ENCODE assay signal across 34 cellular contexts in the genomic region with DNA sequence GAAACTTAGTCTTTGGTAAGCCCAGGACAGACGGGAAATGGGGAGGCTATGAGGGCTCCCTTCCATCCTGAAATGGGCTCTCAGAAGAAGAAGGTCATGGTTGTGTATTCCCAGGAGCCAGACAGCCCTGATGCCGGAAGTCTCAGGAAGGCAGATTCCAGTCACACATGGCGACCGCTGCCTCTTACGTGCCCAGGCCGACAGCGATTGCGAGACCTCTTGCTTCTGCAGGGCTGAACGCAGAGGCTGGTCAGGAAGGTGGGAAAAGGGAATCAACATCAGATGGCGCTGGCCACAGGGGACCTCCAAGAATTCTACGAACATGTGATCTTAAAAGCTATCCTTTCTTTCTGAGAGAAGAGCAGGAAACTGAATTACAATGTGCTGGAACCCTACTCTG. TPM values are rescaled to one million over a fixed set of nuclear protein-coding genes. Genes with fewer than 3 reads are reported as not detected.
"Had no signal": no experiment of that assay in that cellular context is flagged by ENCODE, and none has a peak within 500 bp of the region (broad histone marks: within the 10 kb centered on the region; RNA-seq: fewer than 3 reads in every experiment).

No MANE protein-coding gene starts in this region.

- H3K36me3 ChIP-seq: ascending aorta, cardiac muscle cell had no signal

- H3K36me3 Mint-ChIP-seq: activated CD4-positive, alpha-beta memory T cell treated with anti-CD3 and anti-CD28 coated beads for 36 hours; activated naive CD4-positive, alpha-beta T cell treated with anti-CD3 and anti-CD28 coated beads, Interleukin-2, amount 10 ng/mL, durations not matched to agents 7 days and 5 days; activated naive CD4-positive, alpha-beta T cell treated with anti-CD3 and anti-CD28 coated beads, Interleukin-2, amount 50 U/mL, for 24 hours; activated naive CD8-positive, alpha-beta T cell; activated naive CD8-positive, alpha-beta T cell treated with anti-CD3 and anti-CD28 coated beads, Interleukin-2, amount 10 ng/mL, durations not matched to agents 7 days and 5 days; brain had no signal

- H3K27me3 ChIP-seq: ascending aorta, cardiac muscle cell had no signal

- DNase-seq: activated B cell treated with CpG ODN at 0.5 μM for 24 hours; activated CD4-positive, alpha-beta memory T cell treated with anti-CD3 and anti-CD28 coated beads for 36 hours; activated CD4-positive, alpha-beta T cell treated with anti-CD3 and anti-CD28 coated beads for 4 hours; activated CD4-positive, alpha-beta T cell treated with anti-CD3 and anti-CD28 coated beads, Interleukin-2, amount 10 ng/mL, durations not matched to agents 24 days and 14 days; activated CD4-positive, alpha-beta T cell treated with anti-CD3 and anti-CD28 coated beads, Interleukin-2, amount 50 U/mL, for 1 hour; activated CD4-positive, alpha-beta T cell treated with anti-CD3 and anti-CD28 coated beads, Interleukin-2, amount 50 U/mL, for 4 hours; activated CD4-positive, CD25-positive, alpha-beta regulatory T cell treated with anti-CD3 and anti-CD28 coated beads, Interleukin-2, amount 50 U/mL, for 72 hours; activated CD8-positive, alpha-beta memory T cell treated with anti-CD3 and anti-CD28 coated beads, Interleukin-2, amount 50 U/mL, for 4 hours; activated CD8-positive, alpha-beta T cell treated with anti-CD3 and anti-CD28 coated beads for 36 hours; activated effector memory CD4-positive, alpha-beta T cell treated with Interleukin-2 at 50 U/mL for 16 hours; activated gamma-delta T cell; activated naive CD4-positive, alpha-beta T cell treated with anti-CD3 and anti-CD28 coated beads, Interleukin-2, amount 10 ng/mL, durations not matched to agents 7 days and 5 days; activated naive CD4-positive, alpha-beta T cell treated with Interleukin-2 at 50 U/mL for 16 hours; activated naive CD8-positive, alpha-beta T cell treated with anti-CD3 and anti-CD28 coated beads, Interleukin-2, amount 10 ng/mL, durations not matched to agents 7 days and 5 days; activated naive CD8-positive, alpha-beta T cell treated with anti-CD3 and anti-CD28 coated beads, Interleukin-2, amount 50 U/mL, for 24 hours; activated T-cell treated with anti-CD3 and anti-CD28 coated beads, Interleukin-2, amount 50 U/mL, for 24 hours; activated T-cell treated with anti-CD3 and anti-CD28 coated beads, Interleukin-2, amount 50 U/mL, for 48 hours; amygdala; anterior cingulate cortex; caudate nucleus; T-helper 1 cell; T-helper 2 cell; T-helper 9 cell had no signal

- H3K4me3 ChIP-seq: ascending aorta, cardiac muscle cell had no signal

- H3K27me3 Mint-ChIP-seq: activated naive CD4-positive, alpha-beta T cell treated with anti-CD3 and anti-CD28 coated beads, Interleukin-2, amount 50 U/mL, for 24 hours had no signal

- H3K4me1 ChIP-seq: ascending aorta had no signal

- H3K9me3 Mint-ChIP-seq: activated CD4-positive, alpha-beta T cell treated with anti-CD3 and anti-CD28 coated beads, Interleukin-2, amount 10 ng/mL, durations not matched to agents 24 days and 14 days; activated CD8-positive, alpha-beta T cell treated with anti-CD3 and anti-CD28 coated beads for 36 hours; activated naive CD4-positive, alpha-beta T cell treated with anti-CD3 and anti-CD28 coated beads, Interleukin-2, amount 10 ng/mL, durations not matched to agents 7 days and 5 days; activated naive CD4-positive, alpha-beta T cell treated with anti-CD3 and anti-CD28 coated beads, Interleukin-2, amount 50 U/mL, for 24 hours; activated naive CD8-positive, alpha-beta T cell treated with anti-CD3 and anti-CD28 coated beads, Interleukin-2, amount 10 ng/mL, durations not matched to agents 7 days and 5 days; activated naive CD8-positive, alpha-beta T cell treated with anti-CD3 and anti-CD28 coated beads, Interleukin-2, amount 50 U/mL, for 24 hours; activated T-helper 2 cell treated with anti-CD3 and anti-CD28 coated beads, Interferon-gamma antibody, Interleukin-2, Interleukin-4, amounts not matched to agents 10 μg/mL and 5 μg/mL and 100 μg/mL, durations not matched to agents 14 hours and 24 hours and 36 hours; central memory CD8-positive, alpha-beta T cell; T-helper 1 cell treated with Interleukin-12 subunit alpha and Interleukin-12 subunit beta and Interleukin-4 antibody, amounts not matched to agents 30 μg/mL and 1 μg/mL, for 36 hours; T-helper 2 cell treated with Interferon-gamma antibody and Interleukin-4, amounts not matched to agents 5 μg/mL and 100 μg/mL, for 36 hours had no signal

- H3K27ac Mint-ChIP-seq: activated B cell treated with CpG ODN at 0.5 μM for 24 hours; activated CD4-positive, alpha-beta memory T cell treated with anti-CD3 and anti-CD28 coated beads for 36 hours; activated CD4-positive, alpha-beta T cell treated with anti-CD3 and anti-CD28 coated beads, Interleukin-2, amount 10 ng/mL, durations not matched to agents 24 days and 14 days; activated CD8-positive, alpha-beta T cell treated with anti-CD3 and anti-CD28 coated beads for 36 hours; activated naive CD4-positive, alpha-beta T cell treated with anti-CD3 and anti-CD28 coated beads, Interleukin-2, amount 10 ng/mL, durations not matched to agents 7 days and 5 days; activated naive CD4-positive, alpha-beta T cell treated with anti-CD3 and anti-CD28 coated beads, Interleukin-2, amount 50 U/mL, for 24 hours; activated naive CD8-positive, alpha-beta T cell; activated naive CD8-positive, alpha-beta T cell treated with anti-CD3 and anti-CD28 coated beads, Interleukin-2, amount 10 ng/mL, durations not matched to agents 7 days and 5 days; activated naive CD8-positive, alpha-beta T cell treated with anti-CD3 and anti-CD28 coated beads, Interleukin-2, amount 50 U/mL, for 24 hours; activated T-cell treated with anti-CD3 and anti-CD28 coated beads, Interleukin-2, amount 50 U/mL, for 24 hours; activated T-helper 2 cell treated with anti-CD3 and anti-CD28 coated beads, Interferon-gamma antibody, Interleukin-2, Interleukin-4, amounts not matched to agents 10 μg/mL and 5 μg/mL and 100 μg/mL, durations not matched to agents 14 hours and 24 hours and 36 hours; brain; T-helper 1 cell treated with Interleukin-12 subunit alpha and Interleukin-12 subunit beta and Interleukin-4 antibody, amounts not matched to agents 30 μg/mL and 1 μg/mL, for 36 hours; T-helper 2 cell treated with Interferon-gamma antibody and Interleukin-4, amounts not matched to agents 5 μg/mL and 100 μg/mL, for 36 hours had no signal

- H3K4me3 Mint-ChIP-seq: activated B cell treated with CpG ODN at 0.5 μM for 24 hours; activated CD4-positive, alpha-beta memory T cell treated with anti-CD3 and anti-CD28 coated beads for 36 hours; activated CD4-positive, alpha-beta T cell treated with anti-CD3 and anti-CD28 coated beads, Interleukin-2, amount 10 ng/mL, durations not matched to agents 24 days and 14 days; activated CD8-positive, alpha-beta T cell treated with anti-CD3 and anti-CD28 coated beads for 36 hours; activated naive CD4-positive, alpha-beta T cell treated with anti-CD3 and anti-CD28 coated beads, Interleukin-2, amount 10 ng/mL, durations not matched to agents 7 days and 5 days; activated naive CD4-positive, alpha-beta T cell treated with anti-CD3 and anti-CD28 coated beads, Interleukin-2, amount 50 U/mL, for 24 hours; activated naive CD8-positive, alpha-beta T cell; activated naive CD8-positive, alpha-beta T cell treated with anti-CD3 and anti-CD28 coated beads, Interleukin-2, amount 10 ng/mL, durations not matched to agents 7 days and 5 days; activated naive CD8-positive, alpha-beta T cell treated with anti-CD3 and anti-CD28 coated beads, Interleukin-2, amount 50 U/mL, for 24 hours; activated T-cell treated with anti-CD3 and anti-CD28 coated beads, Interleukin-2, amount 50 U/mL, for 24 hours; brain; central memory CD8-positive, alpha-beta T cell; T-helper 1 cell treated with Interleukin-12 subunit alpha and Interleukin-12 subunit beta and Interleukin-4 antibody, amounts not matched to agents 30 μg/mL and 1 μg/mL, for 36 hours; T-helper 2 cell treated with Interferon-gamma antibody and Interleukin-4, amounts not matched to agents 5 μg/mL and 100 μg/mL, for 36 hours had no signal

- H3K27ac ChIP-seq: ascending aorta, cardiac muscle cell, VCaP had no signal

- H3K4me1 Mint-ChIP-seq: activated B cell treated with CpG ODN at 0.5 μM for 24 hours; activated CD4-positive, alpha-beta T cell treated with anti-CD3 and anti-CD28 coated beads, Interleukin-2, amount 10 ng/mL, durations not matched to agents 24 days and 14 days; activated naive CD4-positive, alpha-beta T cell treated with anti-CD3 and anti-CD28 coated beads, Interleukin-2, amount 10 ng/mL, durations not matched to agents 7 days and 5 days; activated naive CD4-positive, alpha-beta T cell treated with anti-CD3 and anti-CD28 coated beads, Interleukin-2, amount 50 U/mL, for 24 hours; activated naive CD8-positive, alpha-beta T cell treated with anti-CD3 and anti-CD28 coated beads, Interleukin-2, amount 10 ng/mL, durations not matched to agents 7 days and 5 days; activated naive CD8-positive, alpha-beta T cell treated with anti-CD3 and anti-CD28 coated beads, Interleukin-2, amount 50 U/mL, for 24 hours; central memory CD8-positive, alpha-beta T cell had no signal

RNA-seq across cellular contexts. Expression of gene SH3BP4, which starts 22.8 kb away (rescaled TPM):
- total RNA-seq: activated CD8-positive, alpha-beta memory T cell treated with anti-CD3 and anti-CD28 coated beads for 36 hours had no signal
